ENCODE assay signal across 1 cellular context in genomic region chr1:177983824-177984528, GRCh38.
A peak's percentile ranks its signal among the peaks of the same experiment; 100 is the strongest.
TF ChIP-seq lines count a peak whose summit lies in the region.

No MANE protein-coding gene starts in this region.

TF ChIP-seq in HEK293, 187 proteins besides CTCF, POLR2A, EP300 and RAD21 (continued from another document and continues in another):
- TF ChIP-seq, protein P1, sequence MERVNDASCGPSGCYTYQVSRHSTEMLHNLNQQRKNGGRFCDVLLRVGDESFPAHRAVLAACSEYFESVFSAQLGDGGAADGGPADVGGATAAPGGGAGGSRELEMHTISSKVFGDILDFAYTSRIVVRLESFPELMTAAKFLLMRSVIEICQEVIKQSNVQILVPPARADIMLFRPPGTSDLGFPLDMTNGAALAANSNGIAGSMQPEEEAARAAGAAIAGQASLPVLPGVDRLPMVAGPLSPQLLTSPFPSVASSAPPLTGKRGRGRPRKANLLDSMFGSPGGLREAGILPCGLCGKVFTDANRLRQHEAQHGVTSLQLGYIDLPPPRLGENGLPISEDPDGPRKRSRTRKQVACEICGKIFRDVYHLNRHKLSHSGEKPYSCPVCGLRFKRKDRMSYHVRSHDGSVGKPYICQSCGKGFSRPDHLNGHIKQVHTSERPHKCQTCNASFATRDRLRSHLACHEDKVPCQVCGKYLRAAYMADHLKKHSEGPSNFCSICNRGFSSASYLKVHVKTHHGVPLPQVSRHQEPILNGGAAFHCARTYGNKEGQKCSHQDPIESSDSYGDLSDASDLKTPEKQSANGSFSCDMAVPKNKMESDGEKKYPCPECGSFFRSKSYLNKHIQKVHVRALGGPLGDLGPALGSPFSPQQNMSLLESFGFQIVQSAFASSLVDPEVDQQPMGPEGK (tag by site-specific recombination; IDR thresholded peaks at IDR 0.05) = no peak
- no peak for TF ChIP-seq PBX3 (CRISPR knock-in tag; IDR thresholded peaks at IDR 0.05)
- no peak for TF ChIP-seq ZNF670 (tag by site-specific recombination; IDR thresholded peaks at IDR 0.05; ENCODE audit: low read depth)
- TF ChIP-seq ZSCAN30 (tag by site-specific recombination; IDR thresholded peaks at IDR 0.05) = peak; percentile 83
- no peak for TF ChIP-seq SALL2 (tag by site-specific recombination; IDR thresholded peaks at IDR 0.05; ENCODE audit: borderline replicate concordance)
- TF ChIP-seq ZNF549 (tag by site-specific recombination; IDR thresholded peaks at IDR 0.05) = no peak
- no peak for TF ChIP-seq ZNF311 (tag by site-specific recombination; IDR thresholded peaks at IDR 0.05; ENCODE audit: borderline replicate concordance)
- TF ChIP-seq ZNF654 (tag by site-specific recombination; IDR thresholded peaks at IDR 0.05; ENCODE audit: low read depth) = peak; percentile 12; the same call in 1 of the 2 replicates
- TF ChIP-seq ZNF76 (tag by site-specific recombination; IDR thresholded peaks at IDR 0.05; ENCODE audit: borderline replicate concordance, low read depth) = peak; percentile 63; the same call in 1 of the 2 replicates
- no peak for TF ChIP-seq ZNF10 (tag by site-specific recombination; IDR thresholded peaks at IDR 0.05)
- 0 out of 2 replicates have a peak, but pooled peaks have one; percentile 31 for TF ChIP-seq ZNF37A (tag by site-specific recombination; IDR thresholded peaks at IDR 0.05)
- peak; percentile 95 for TF ChIP-seq ZNF660 (tag by site-specific recombination; IDR thresholded peaks at IDR 0.05)
- TF ChIP-seq, protein P2, sequence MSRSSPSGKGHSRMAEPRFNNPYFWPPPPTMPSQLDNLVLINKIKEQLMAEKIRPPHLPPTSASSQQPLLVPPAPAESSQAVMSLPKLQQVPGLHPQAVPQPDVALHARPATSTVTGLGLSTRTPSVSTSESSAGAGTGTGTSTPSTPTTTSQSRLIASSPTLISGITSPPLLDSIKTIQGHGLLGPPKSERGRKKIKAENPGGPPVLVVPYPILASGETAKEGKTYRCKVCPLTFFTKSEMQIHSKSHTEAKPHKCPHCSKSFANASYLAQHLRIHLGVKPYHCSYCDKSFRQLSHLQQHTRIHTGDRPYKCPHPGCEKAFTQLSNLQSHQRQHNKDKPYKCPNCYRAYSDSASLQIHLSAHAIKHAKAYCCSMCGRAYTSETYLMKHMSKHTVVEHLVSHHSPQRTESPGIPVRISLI (tag by site-specific recombination; IDR thresholded peaks at IDR 0.05) = no peak
- TF ChIP-seq, protein P3, sequence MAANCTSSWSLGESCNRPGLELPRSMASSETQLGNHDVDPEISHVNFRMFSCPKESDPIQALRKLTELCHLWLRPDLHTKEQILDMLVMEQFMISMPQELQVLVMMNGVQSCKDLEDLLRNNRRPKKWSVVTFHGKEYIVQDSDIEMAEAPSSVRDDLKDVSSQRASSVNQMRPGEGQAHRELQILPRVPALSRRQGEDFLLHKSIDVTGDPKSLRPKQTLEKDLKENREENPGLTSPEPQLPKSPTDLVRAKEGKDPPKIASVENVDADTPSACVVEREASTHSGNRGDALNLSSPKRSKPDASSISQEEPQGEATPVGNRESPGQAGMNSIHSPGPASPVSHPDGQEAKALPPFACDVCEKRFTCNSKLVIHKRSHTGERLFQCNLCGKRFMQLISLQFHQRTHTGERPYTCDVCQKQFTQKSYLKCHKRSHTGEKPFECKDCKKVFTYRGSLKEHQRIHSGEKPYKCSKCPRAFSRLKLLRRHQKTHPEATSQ (tag by site-specific recombination; IDR thresholded peaks at IDR 0.05) = no peak
- TF ChIP-seq ZNF707 (tag by site-specific recombination; IDR thresholded peaks at IDR 0.05) = no peak
- no peak for TF ChIP-seq ZNF776 (tag by site-specific recombination; IDR thresholded peaks at IDR 0.05; ENCODE audit: borderline replicate concordance)
- TF ChIP-seq, protein P4, sequence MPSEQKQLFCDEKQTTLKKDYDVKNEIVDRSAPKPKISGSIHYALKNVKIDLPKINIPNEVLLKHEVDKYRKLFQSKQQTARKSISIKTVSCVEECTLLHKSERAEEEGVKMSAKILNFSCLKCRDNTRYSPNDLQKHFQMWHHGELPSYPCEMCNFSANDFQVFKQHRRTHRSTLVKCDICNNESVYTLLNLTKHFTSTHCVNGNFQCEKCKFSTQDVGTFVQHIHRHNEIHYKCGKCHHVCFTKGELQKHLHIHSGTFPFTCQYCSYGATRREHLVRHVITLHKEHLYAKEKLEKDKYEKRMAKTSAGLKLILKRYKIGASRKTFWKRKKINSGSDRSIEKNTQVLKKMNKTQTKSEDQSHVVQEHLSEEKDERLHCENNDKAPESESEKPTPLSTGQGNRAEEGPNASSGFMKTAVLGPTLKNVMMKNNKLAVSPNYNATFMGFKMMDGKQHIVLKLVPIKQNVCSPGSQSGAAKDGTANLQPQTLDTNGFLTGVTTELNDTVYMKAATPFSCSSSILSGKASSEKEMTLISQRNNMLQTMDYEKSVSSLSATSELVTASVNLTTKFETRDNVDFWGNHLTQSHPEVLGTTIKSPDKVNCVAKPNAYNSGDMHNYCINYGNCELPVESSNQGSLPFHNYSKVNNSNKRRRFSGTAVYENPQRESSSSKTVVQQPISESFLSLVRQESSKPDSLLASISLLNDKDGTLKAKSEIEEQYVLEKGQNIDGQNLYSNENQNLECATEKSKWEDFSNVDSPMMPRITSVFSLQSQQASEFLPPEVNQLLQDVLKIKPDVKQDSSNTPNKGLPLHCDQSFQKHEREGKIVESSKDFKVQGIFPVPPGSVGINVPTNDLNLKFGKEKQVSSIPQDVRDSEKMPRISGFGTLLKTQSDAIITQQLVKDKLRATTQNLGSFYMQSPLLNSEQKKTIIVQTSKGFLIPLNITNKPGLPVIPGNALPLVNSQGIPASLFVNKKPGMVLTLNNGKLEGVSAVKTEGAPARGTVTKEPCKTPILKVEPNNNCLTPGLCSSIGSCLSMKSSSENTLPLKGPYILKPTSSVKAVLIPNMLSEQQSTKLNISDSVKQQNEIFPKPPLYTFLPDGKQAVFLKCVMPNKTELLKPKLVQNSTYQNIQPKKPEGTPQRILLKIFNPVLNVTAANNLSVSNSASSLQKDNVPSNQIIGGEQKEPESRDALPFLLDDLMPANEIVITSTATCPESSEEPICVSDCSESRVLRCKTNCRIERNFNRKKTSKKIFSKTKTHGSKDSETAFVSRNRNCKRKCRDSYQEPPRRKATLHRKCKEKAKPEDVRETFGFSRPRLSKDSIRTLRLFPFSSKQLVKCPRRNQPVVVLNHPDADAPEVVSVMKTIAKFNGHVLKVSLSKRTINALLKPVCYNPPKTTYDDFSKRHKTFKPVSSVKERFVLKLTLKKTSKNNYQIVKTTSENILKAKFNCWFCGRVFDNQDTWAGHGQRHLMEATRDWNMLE (tag by site-specific recombination; conservative IDR thresholded peaks at IDR 0.05; ENCODE audit: low read depth) = peak; percentile 35; the same call in 1 of the 2 replicates
- TF ChIP-seq ZFP41 (tag by site-specific recombination; IDR thresholded peaks at IDR 0.05; ENCODE audit: borderline replicate concordance) = no peak
- TF ChIP-seq ZNF23 (tag by site-specific recombination; IDR thresholded peaks at IDR 0.05; ENCODE audit: borderline replicate concordance) = no peak
- TF ChIP-seq ZBTB7A (tag by site-specific recombination; IDR thresholded peaks at IDR 0.05; ENCODE audit: low read depth) = no peak
- TF ChIP-seq ZNF239 (tag by site-specific recombination; IDR thresholded peaks at IDR 0.05) = no peak
- TF ChIP-seq ZNF280C (tag by site-specific recombination; IDR thresholded peaks at IDR 0.05) = no peak
- TF ChIP-seq, protein P5, sequence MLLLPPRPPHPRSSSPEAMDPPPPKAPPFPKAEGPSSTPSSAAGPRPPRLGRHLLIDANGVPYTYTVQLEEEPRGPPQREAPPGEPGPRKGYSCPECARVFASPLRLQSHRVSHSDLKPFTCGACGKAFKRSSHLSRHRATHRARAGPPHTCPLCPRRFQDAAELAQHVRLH (tag by site-specific recombination; IDR thresholded peaks at IDR 0.05) = 0 out of 2 replicates have a peak, but pooled peaks have one; percentile 46
- TF ChIP-seq ZNF280D (tag by site-specific recombination; IDR thresholded peaks at IDR 0.05) = no peak
- TF ChIP-seq BCL11B (tag by site-specific recombination; IDR thresholded peaks at IDR 0.05; ENCODE audit: low read depth) = no peak
- TF ChIP-seq KLF10 (tag by site-specific recombination; IDR thresholded peaks at IDR 0.05) = no peak
- TF ChIP-seq ZBTB17 (tag by site-specific recombination; IDR thresholded peaks at IDR 0.05) = peak; percentile 78
- no peak for TF ChIP-seq ZNF426 (tag by site-specific recombination; IDR thresholded peaks at IDR 0.05)
- TF ChIP-seq ZNF19 (tag by site-specific recombination; IDR thresholded peaks at IDR 0.05; ENCODE audit: low read depth) = no peak
- TF ChIP-seq ZNF626 (tag by site-specific recombination; IDR thresholded peaks at IDR 0.05) = peak; percentile 87; the same call in 1 of the 2 replicates
- no peak for TF ChIP-seq ZNF658 (tag by site-specific recombination; IDR thresholded peaks at IDR 0.05)
- TF ChIP-seq ZNF596 (tag by site-specific recombination; IDR thresholded peaks at IDR 0.05) = no peak
- TF ChIP-seq ZNF112 (tag by site-specific recombination; IDR thresholded peaks at IDR 0.05) = no peak
- no peak for TF ChIP-seq ZNF449 (tag by site-specific recombination; IDR thresholded peaks at IDR 0.05)
- TF ChIP-seq, protein P6, sequence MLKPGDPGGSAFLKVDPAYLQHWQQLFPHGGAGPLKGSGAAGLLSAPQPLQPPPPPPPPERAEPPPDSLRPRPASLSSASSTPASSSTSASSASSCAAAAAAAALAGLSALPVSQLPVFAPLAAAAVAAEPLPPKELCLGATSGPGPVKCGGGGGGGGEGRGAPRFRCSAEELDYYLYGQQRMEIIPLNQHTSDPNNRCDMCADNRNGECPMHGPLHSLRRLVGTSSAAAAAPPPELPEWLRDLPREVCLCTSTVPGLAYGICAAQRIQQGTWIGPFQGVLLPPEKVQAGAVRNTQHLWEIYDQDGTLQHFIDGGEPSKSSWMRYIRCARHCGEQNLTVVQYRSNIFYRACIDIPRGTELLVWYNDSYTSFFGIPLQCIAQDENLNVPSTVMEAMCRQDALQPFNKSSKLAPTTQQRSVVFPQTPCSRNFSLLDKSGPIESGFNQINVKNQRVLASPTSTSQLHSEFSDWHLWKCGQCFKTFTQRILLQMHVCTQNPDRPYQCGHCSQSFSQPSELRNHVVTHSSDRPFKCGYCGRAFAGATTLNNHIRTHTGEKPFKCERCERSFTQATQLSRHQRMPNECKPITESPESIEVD (tag by site-specific recombination; IDR thresholded peaks at IDR 0.05) = no peak
- TF ChIP-seq ZNF404 (tag by site-specific recombination; IDR thresholded peaks at IDR 0.05) = no peak
- no peak for TF ChIP-seq IKZF3 (tag by site-specific recombination; IDR thresholded peaks at IDR 0.05)
- no peak for TF ChIP-seq HOXA7 (CRISPR knock-in tag; IDR thresholded peaks at IDR 0.05; ENCODE audit: borderline replicate concordance)
- TF ChIP-seq KLF1 (tag by site-specific recombination; IDR thresholded peaks at IDR 0.05) = no peak
- TF ChIP-seq OVOL3 (tag by site-specific recombination; IDR thresholded peaks at IDR 0.05) = no peak
- no peak for TF ChIP-seq HOXC10 (CRISPR knock-in tag; IDR thresholded peaks at IDR 0.05)
